22 cellular contexts compared by ENCODE assay signal in genomic region chr6:150738092-150738625, GRCh38.
"Had no signal": no experiment of that assay in that cellular context is flagged by ENCODE, and none has a peak within 500 bp of the region (broad histone marks: within the 10 kb centered on the region; RNA-seq: fewer than 3 reads in every experiment).

No MANE protein-coding gene starts in this region.

- H3K27ac Mint-ChIP-seq: activated CD4-positive, alpha-beta memory T cell treated with anti-CD3 and anti-CD28 coated beads for 36 hours; activated CD4-positive, alpha-beta T cell treated with anti-CD3 and anti-CD28 coated beads, Interleukin-2, amount 10 ng/mL, durations not matched to agents 7 days and 5 days; activated naive CD8-positive, alpha-beta T cell; T-cell had no signal

- H3K36me3 Mint-ChIP-seq: activated CD4-positive, alpha-beta memory T cell treated with anti-CD3 and anti-CD28 coated beads for 36 hours; activated naive CD8-positive, alpha-beta T cell; T-cell had no signal

- H3K27me3 Mint-ChIP-seq: activated CD4-positive, alpha-beta memory T cell treated with anti-CD3 and anti-CD28 coated beads for 36 hours; activated CD4-positive, alpha-beta T cell treated with anti-CD3 and anti-CD28 coated beads, Interleukin-2, amount 10 ng/mL, durations not matched to agents 7 days and 5 days had no signal

- H3K36me3 ChIP-seq: brain microvascular endothelial cell had no signal

- H3K9me3 Mint-ChIP-seq: activated CD4-positive, alpha-beta memory T cell treated with anti-CD3 and anti-CD28 coated beads for 36 hours; activated CD4-positive, alpha-beta T cell treated with anti-CD3 and anti-CD28 coated beads, Interleukin-2, amount 10 ng/mL, durations not matched to agents 7 days and 5 days; activated T-cell treated with anti-CD3 and anti-CD28 coated beads, Interleukin-2, amount 50 U/mL, for 4 hours; T-cell had no signal

- H3K27ac ChIP-seq: brain microvascular endothelial cell had no signal

- H3K27me3 ChIP-seq: brain microvascular endothelial cell had no signal

- H3K4me1 Mint-ChIP-seq: activated CD4-positive, alpha-beta T cell treated with anti-CD3 and anti-CD28 coated beads, Interleukin-2, amount 10 ng/mL, durations not matched to agents 7 days and 5 days had no signal

- DNase-seq: activated CD4-positive, alpha-beta memory T cell treated with anti-CD3 and anti-CD28 coated beads for 36 hours; activated CD4-positive, alpha-beta T cell treated with anti-CD3 and anti-CD28 coated beads, Interleukin-2, amount 10 ng/mL, durations not matched to agents 7 days and 5 days; activated CD4-positive, CD25-positive, alpha-beta regulatory T cell; activated CD8-positive, alpha-beta memory T cell treated with anti-CD3 and anti-CD28 coated beads for 24 hours; activated effector memory CD4-positive, alpha-beta T cell treated with anti-CD3 and anti-CD28 coated beads, Interleukin-2, amount 50 U/mL, for 16 hours; activated naive CD4-positive, alpha-beta T cell treated with Interleukin-2 at 50 U/mL for 16 hours; activated T-cell treated with anti-CD3 and anti-CD28 coated beads, Interleukin-2, amount 50 U/mL, for 4 hours; brain microvascular endothelial cell; KG1; NCI-H1092; NCI-H1417; NCI-H1930; NCI-H2171 treated with DMSO at 0.1 percent for 48 hours; NCI-H345; NCI-H510A; NCI-H526 treated with DMSO at 0.1 percent for 48 hours; NCI-H82; SIG-M5; T-cell; T-helper 2 cell; T1000 had no signal

- ATAC-seq: activated T-cell treated with anti-CD3 and anti-CD28 coated beads, Interleukin-2, amount 50 U/mL, for 4 hours; T-cell had no signal

- H3K4me3 Mint-ChIP-seq: activated CD4-positive, alpha-beta memory T cell treated with anti-CD3 and anti-CD28 coated beads for 36 hours; activated CD4-positive, alpha-beta T cell treated with anti-CD3 and anti-CD28 coated beads, Interleukin-2, amount 10 ng/mL, durations not matched to agents 7 days and 5 days; activated naive CD8-positive, alpha-beta T cell; activated T-cell treated with anti-CD3 and anti-CD28 coated beads, Interleukin-2, amount 50 U/mL, for 4 hours; T-cell had no signal
